ENCODE assay signal across 8 cellular contexts in the genomic region with DNA sequence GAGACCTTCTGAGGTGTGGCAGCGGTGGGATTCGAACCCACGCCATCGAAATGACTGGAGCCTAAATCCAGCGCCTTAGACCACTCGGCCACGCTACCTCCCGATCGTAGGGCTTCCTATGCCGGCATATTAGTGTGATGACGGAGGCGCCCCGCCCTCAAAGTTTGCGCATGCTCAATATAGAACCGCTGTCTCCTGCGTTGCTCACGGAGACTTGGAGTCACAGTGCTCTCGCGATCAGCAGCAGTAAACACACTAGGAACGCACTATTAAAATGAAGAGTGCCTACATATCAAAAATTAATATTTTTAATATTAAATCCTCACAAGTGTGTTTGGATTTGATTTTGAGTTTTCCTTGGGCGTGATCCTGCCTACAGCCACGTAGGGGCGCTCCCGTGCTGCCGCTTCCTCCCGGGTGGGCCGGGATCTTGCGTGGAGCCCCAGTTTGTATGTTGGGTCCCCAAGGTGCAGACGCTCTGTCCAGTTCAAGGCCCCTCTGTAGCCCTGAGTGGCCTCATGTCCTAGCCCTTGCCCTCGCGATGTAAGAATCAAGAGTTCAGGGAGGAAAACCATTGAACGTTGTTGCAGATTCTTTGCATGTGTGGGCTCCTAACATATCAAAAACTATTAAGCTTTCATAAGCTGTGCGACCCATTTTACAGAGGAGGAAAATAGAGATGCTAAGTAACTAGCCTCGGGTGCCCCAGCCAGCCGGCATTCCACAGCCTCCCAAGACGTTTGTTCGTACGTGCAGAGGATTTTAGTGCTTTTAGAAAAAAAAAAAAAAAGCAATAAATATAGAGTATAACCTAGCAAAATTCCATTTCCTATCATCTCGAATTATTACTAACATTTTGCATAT.
DNase-seq lines count a peak whose midpoint lies in the region; ATAC-seq and TF ChIP-seq lines count a peak whose summit lies in the region.

No MANE protein-coding gene starts in this region.

- peak overlapping the region; percentile 69 for H3K4me3 ChIP-seq in BLaER1
- peak overlapping the region; percentile 73 for H3K4me3 ChIP-seq in NB4 (ENCODE audit: low read depth, low read length)
- H3K4me3 ChIP-seq in SK-N-MC, result peak overlapping the region; percentile 84
- H3K4me3 ChIP-seq in subcutaneous abdominal adipose tissue (ENCODE audit: low read depth in 1 of 5, low read length in 5 of 5), result peak overlapping the region; percentile 72 to 80 (median 74)

- no peak for TF ChIP-seq POLR2A in NB4 (IDR thresholded peaks at IDR 0.05; ENCODE audit: extremely low read depth, insufficient read length)

- DNase-seq in NB4 (ENCODE audit: low read depth), result peak; percentile 88
- DNase-seq in SK-N-MC (ENCODE audit: low read depth, low spot score), result peak; percentile 83
- DNase-seq in activated naive CD4-positive, alpha-beta T cell treated with anti-CD3 and anti-CD28 coated beads, Interleukin-2, amount 50 U/mL, for 16 hours, result peak; percentile 84
- DNase-seq in germinal center (ENCODE audit: low spot score), result peak; percentile 80
- peak; percentile 47 for DNase-seq in non-pigmented ciliary epithelial cell (ENCODE audit: low read depth)

- H3K27me3 ChIP-seq in BLaER1, result peaks cover 16% of the 10 kb centered on the region
- H3K27me3 ChIP-seq in subcutaneous abdominal adipose tissue (ENCODE audit: control insufficient read depth in 5 of 5, insufficient read depth in 4 of 5, low read length in 5 of 5), result no peaks in the 10 kb centered on the region

- H3K4me1 ChIP-seq in BLaER1 (peaks cover 34% of the 10 kb centered on the region), subcutaneous abdominal adipose tissue (ENCODE audit: control insufficient read depth in 5 of 5, insufficient read depth in 5 of 5, low read length in 5 of 5) (peaks cover 4 to 53% (median 42%) of the 10 kb centered on the region in 5 donors)

- H3K36me3 ChIP-seq in BLaER1 (no peaks in the 10 kb centered on the region), SK-N-MC (ENCODE audit: insufficient read depth, low read length) (no peaks in the 10 kb centered on the region), subcutaneous abdominal adipose tissue (ENCODE audit: control insufficient read depth in 5 of 5, insufficient read depth in 5 of 5, low read length in 5 of 5) (no peaks in the 10 kb centered on the region)

- H3K9ac ChIP-seq in BLaER1 (peak overlapping the region; percentile 67; the same call in 1 of the 2 replicates), SK-N-MC (ENCODE audit: insufficient read length) (peak overlapping the region; percentile 77), subcutaneous abdominal adipose tissue (ENCODE audit: low read length in 5 of 5) (peak overlapping the region in 4 of 5 donors; percentile 60 to 74 (median 66))

- no peaks in the 10 kb centered on the region for H3K9me3 ChIP-seq in BLaER1
- no peaks in the 10 kb centered on the region for H3K9me3 ChIP-seq in SK-N-MC (ENCODE audit: low read depth, low read length)
- H3K9me3 ChIP-seq in subcutaneous abdominal adipose tissue (ENCODE audit: control insufficient read depth in 5 of 5, low read length in 5 of 5), result no peaks in the 10 kb centered on the region

- TF ChIP-seq CTCF in NB4 (IDR thresholded peaks at IDR 0.05; ENCODE audit: low read depth, low read length), result peak; percentile 85

- H4K20me1 ChIP-seq in BLaER1, result no peaks in the 10 kb centered on the region

- peak; percentile 24 for ATAC-seq in GM21529 (IDR thresholded peaks at IDR 0.05; ENCODE audit: unreplicated experiment)

- H3K27ac ChIP-seq in BLaER1 (no peak overlapping the region), SK-N-MC (no peak overlapping the region; the same call in 1 of the 2 replicates), subcutaneous abdominal adipose tissue (ENCODE audit: low read depth, low read length) (peak overlapping the region; percentile 75)

- peak overlapping the region; percentile 62 for H3K4me2 ChIP-seq in BLaER1
